1 cellular context compared by ENCODE assay signal in the genomic region with DNA sequence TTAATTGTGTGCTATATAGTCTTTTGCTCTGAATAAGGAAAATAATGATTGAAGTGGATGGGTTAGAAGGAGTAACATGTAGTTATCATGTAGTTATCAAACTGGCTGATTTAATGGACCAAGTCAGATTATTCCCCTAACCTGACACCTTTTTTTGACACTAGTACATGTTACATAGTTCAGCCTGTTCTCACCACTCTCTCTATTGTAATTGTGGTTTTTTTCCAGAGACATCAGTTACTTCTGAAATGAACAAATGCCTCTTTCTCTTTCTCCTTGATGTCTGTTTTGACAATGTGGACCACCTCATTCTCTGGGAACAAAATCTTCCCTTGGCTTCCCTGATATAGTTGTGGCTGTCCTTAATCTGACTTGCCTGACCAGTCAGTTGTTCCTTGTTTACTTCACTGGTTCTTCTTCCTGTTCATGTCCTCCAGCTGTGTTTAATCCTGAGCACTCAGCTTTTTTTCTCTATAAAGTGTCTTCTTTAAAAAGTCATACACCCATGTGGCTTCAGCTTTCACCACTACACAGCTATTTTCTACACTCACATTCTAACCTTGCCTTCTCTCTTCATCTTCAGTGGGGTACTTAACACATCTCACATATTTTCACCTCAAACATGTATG.
TF ChIP-seq lines count a peak whose summit lies in the region.

No MANE protein-coding gene starts in this region.

TF ChIP-seq in GM12878, 131 proteins besides CTCF, POLR2A, EP300 and RAD21 (continued from another document):
- 0 out of 2 replicates have a peak, but pooled peaks have one; percentile 29 for TF ChIP-seq IKZF1 (conservative IDR thresholded peaks at IDR 0.05)
- peak; percentile 63 for TF ChIP-seq RUNX3 (IDR thresholded peaks at IDR 0.05; ENCODE audit: low read length)
- peak; percentile 32 to 52; a peak in 2 of 4 replicates for TF ChIP-seq IKZF2 (IDR thresholded peaks at IDR 0.05)
- peak; percentile 52; the same call in 1 of the 2 replicates for TF ChIP-seq MTA2 (IDR thresholded peaks at IDR 0.05; ENCODE audit: low read depth)
- 0 out of 2 replicates have a peak, but pooled peaks have one; percentile 37 for TF ChIP-seq DPF2 (IDR thresholded peaks at IDR 0.05)
- TF ChIP-seq, protein P1, sequence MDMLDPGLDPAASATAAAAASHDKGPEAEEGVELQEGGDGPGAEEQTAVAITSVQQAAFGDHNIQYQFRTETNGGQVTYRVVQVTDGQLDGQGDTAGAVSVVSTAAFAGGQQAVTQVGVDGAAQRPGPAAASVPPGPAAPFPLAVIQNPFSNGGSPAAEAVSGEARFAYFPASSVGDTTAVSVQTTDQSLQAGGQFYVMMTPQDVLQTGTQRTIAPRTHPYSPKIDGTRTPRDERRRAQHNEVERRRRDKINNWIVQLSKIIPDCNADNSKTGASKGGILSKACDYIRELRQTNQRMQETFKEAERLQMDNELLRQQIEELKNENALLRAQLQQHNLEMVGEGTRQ (IDR thresholded peaks at IDR 0.05; ENCODE audit: borderline replicate concordance, low read depth, low read length) = no peak
